Comparison of ENCODE assay signal across 9 cellular contexts in genomic region chr17:66466933-66467367, GRCh38.
A peak's percentile ranks its signal among the peaks of the same experiment; 100 is the strongest.
DNase-seq lines count a peak whose midpoint lies in the region; TF ChIP-seq lines count a peak whose summit lies in the region.
"Had no signal": no experiment of that assay in that cellular context is flagged by ENCODE, and none has a peak within 500 bp of the region (broad histone marks: within the 10 kb centered on the region; RNA-seq: fewer than 3 reads in every experiment).

No MANE protein-coding gene starts in this region.

- POLR2A ChIA-PET in HEK293T (lab: Yijun Ruan, JAX): no interaction called here

- DNase-seq in DMS53 (lab: John Stamatoyannopoulos, UW) (peak; percentile 36), DMS53 treated with DMSO at 0.1 percent for 48 hours (lab: John Stamatoyannopoulos, UW; ENCODE audit: unreplicated experiment) (no peak), SIG-M5 treated with dmso at 0.1 percent for 504 hours (lab: John Stamatoyannopoulos, UW; ENCODE audit: unreplicated experiment) (peak; percentile 82), chondrocyte (ENCODE audit: low spot score) (no peak), osteocyte (ENCODE audit: extremely low spot score, unreplicated experiment) (no peak), NCI-H2227 (lab: John Stamatoyannopoulos, UW; ENCODE audit: unreplicated experiment) (no peak), mucosa of gallbladder (ENCODE audit: low spot score) (no peak), HEK293T (ENCODE audit: extremely low spot score) (no peak)

- CTCF ChIA-PET in HEK293T (lab: Yijun Ruan, JAX): interaction anchor here (0.6 kb wide), 1 partner anchor 100 kb away, joined by 3 read pairs; no protein-coding TSS in a partner anchor

- H3K9me3 Mint-ChIP-seq in chondrocyte (ENCODE audit: low read depth) (no peaks in the 10 kb centered on the region), osteocyte (ENCODE audit: unreplicated experiment) (no peaks in the 10 kb centered on the region)

- H3K27ac Mint-ChIP-seq in chondrocyte (ENCODE audit: unreplicated experiment) (peak overlapping the region; percentile 87), osteocyte (ENCODE audit: unreplicated experiment) (peak overlapping the region; percentile 97)
- H3K27ac Mint-ChIP-seq: B cell had no signal

- H3K36me3 Mint-ChIP-seq in chondrocyte (ENCODE audit: low read depth) (no peaks in the 10 kb centered on the region), osteocyte (ENCODE audit: unreplicated experiment) (no peaks in the 10 kb centered on the region)

- H3K27me3 Mint-ChIP-seq in chondrocyte (ENCODE audit: low read depth) (no peaks in the 10 kb centered on the region), osteocyte (ENCODE audit: unreplicated experiment) (no peaks in the 10 kb centered on the region)
- H3K27me3 Mint-ChIP-seq: B cell had no signal

- TF ChIP-seq CTCF in chondrocyte (IDR thresholded peaks at IDR 0.05): no peak
- no peak for TF ChIP-seq CTCF in osteocyte (IDR thresholded peaks at IDR 0.05)

- H3K4me1 Mint-ChIP-seq in chondrocyte (ENCODE audit: low read depth) (peaks cover 76% of the 10 kb centered on the region), osteocyte (ENCODE audit: unreplicated experiment) (peaks cover 85% of the 10 kb centered on the region)

- H3K4me3 Mint-ChIP-seq in chondrocyte (ENCODE audit: unreplicated experiment) (peak overlapping the region; percentile 29), osteocyte (ENCODE audit: unreplicated experiment) (peak overlapping the region; percentile 66)
- H3K4me3 Mint-ChIP-seq: B cell had no signal

TF ChIP-seq in HEK293T, 16 proteins besides CTCF, POLR2A, EP300 and RAD21:
- TF ChIP-seq ARNT (IDR thresholded peaks at IDR 0.05) (no peak), LEF1 (IDR thresholded peaks at IDR 0.05; ENCODE audit: borderline replicate concordance) (no peak), FOXM1 (IDR thresholded peaks at IDR 0.05; ENCODE audit: borderline replicate concordance) (no peak), BHLHE40 (IDR thresholded peaks at IDR 0.05; ENCODE audit: borderline replicate concordance) (no peak), FOXK2 (IDR thresholded peaks at IDR 0.05) (no peak), SP1 (IDR thresholded peaks at IDR 0.05) (no peak), PKNOX1 (IDR thresholded peaks at IDR 0.05) (no peak), ZNF384 (IDR thresholded peaks at IDR 0.05) (no peak), CTBP1 (IDR thresholded peaks at IDR 0.05; ENCODE audit: borderline replicate concordance) (no peak), HDGF (IDR thresholded peaks at IDR 0.05; ENCODE audit: borderline replicate concordance) (no peak), SUZ12 (IDR thresholded peaks at IDR 0.05) (no peak), L3MBTL2 (conservative IDR thresholded peaks at IDR 0.05) (no peak), FOXA1 (IDR thresholded peaks at IDR 0.05) (no peak), NFRKB (IDR thresholded peaks at IDR 0.05) (no peak), ELF4 (IDR thresholded peaks at IDR 0.05) (no peak), TARDBP (IDR thresholded peaks at IDR 0.05) (no peak)

Comparison
In these comparisons a context has a peak if more than half of its experiments do, and no peak if none do; other contexts are left out.
1. DNase-seq: peak in DMS53 (single experiment) and SIG-M5 treated with dmso at 0.1 percent for 504 hours (single experiment); none in DMS53 treated with DMSO at 0.1 percent for 48 hours (single experiment), chondrocyte (single experiment), osteocyte (single experiment), NCI-H2227 (single experiment), mucosa of gallbladder (single experiment) and HEK293T (single experiment).